In genomic region chr9:81563020-81563407, GRCh38 we compare ENCODE assay signal across 22 cellular contexts.
"Had no signal": no experiment of that assay in that cellular context is flagged by ENCODE, and none has a peak within 500 bp of the region (broad histone marks: within the 10 kb centered on the region; RNA-seq: fewer than 3 reads in every experiment).

No MANE protein-coding gene starts in this region.

- H3K27ac Mint-ChIP-seq: activated naive CD4-positive, alpha-beta T cell treated with anti-CD3 and anti-CD28 coated beads, Interleukin-2, amount 10 ng/mL, durations not matched to agents 7 days and 5 days; activated naive CD8-positive, alpha-beta T cell treated with anti-CD3 and anti-CD28 coated beads, Interleukin-2, amount 50 U/mL, for 24 hours; effector memory CD8-positive, alpha-beta T cell; T-helper 17 cell had no signal

- DNase-seq: activated CD4-positive, alpha-beta T cell treated with anti-CD3 and anti-CD28 coated beads, Interleukin-2, amount 50 U/mL, for 1 hour; activated CD4-positive, CD25-positive, alpha-beta regulatory T cell treated with anti-CD3 and anti-CD28 coated beads, Interleukin-2, amount 50 U/mL, for 72 hours; activated CD8-positive, alpha-beta memory T cell treated with anti-CD3 and anti-CD28 coated beads, Interleukin-2, amount 50 U/mL, for 4 hours; activated naive CD4-positive, alpha-beta T cell treated with anti-CD3 and anti-CD28 coated beads, Interleukin-2, amount 10 ng/mL, durations not matched to agents 7 days and 5 days; activated naive CD8-positive, alpha-beta T cell treated with anti-CD3 and anti-CD28 coated beads, Interleukin-2, amount 50 U/mL, for 24 hours; activated T-cell treated with anti-CD3 and anti-CD28 coated beads, Interleukin-2, amount 50 U/mL, for 4 hours; caudate nucleus; effector memory CD8-positive, alpha-beta T cell; hippocampal formation; left colon; retina; stimulated activated CD4-positive, alpha-beta T cell treated with anti-CD3 and anti-CD28 coated beads, Interleukin-12 subunit alpha, Interleukin-12 subunit beta, amount 100 ng/mL, for 4 hours; stimulated activated CD4-positive, alpha-beta T cell treated with anti-CD3 and anti-CD28 coated beads, Interleukin-2, amount 100 ng/mL, for 24 hours; stimulated activated naive CD4-positive, alpha-beta T cell treated with Interleukin-2 at 50 U/mL for 16 hours; substantia nigra; T-helper 17 cell had no signal

- H3K4me3 ChIP-seq: ascending aorta, lung, tibial nerve, uterus had no signal

- H3K4me3 Mint-ChIP-seq: activated naive CD4-positive, alpha-beta T cell treated with anti-CD3 and anti-CD28 coated beads, Interleukin-2, amount 10 ng/mL, durations not matched to agents 7 days and 5 days; activated naive CD8-positive, alpha-beta T cell treated with anti-CD3 and anti-CD28 coated beads, Interleukin-2, amount 50 U/mL, for 24 hours; activated T-cell treated with anti-CD3 and anti-CD28 coated beads, Interleukin-2, amount 50 U/mL, for 4 hours; effector memory CD8-positive, alpha-beta T cell; T-helper 17 cell had no signal

- H3K4me1 Mint-ChIP-seq: activated naive CD4-positive, alpha-beta T cell treated with anti-CD3 and anti-CD28 coated beads, Interleukin-2, amount 10 ng/mL, durations not matched to agents 7 days and 5 days; T-helper 17 cell had no signal

- FAIRE-seq: islet of Langerhans had no signal

- H3K27ac ChIP-seq: ascending aorta, uterus, VCaP had no signal

- H3K27me3 ChIP-seq: ascending aorta, tibial nerve, uterus had no signal

- H3K9me3 Mint-ChIP-seq: activated naive CD4-positive, alpha-beta T cell treated with anti-CD3 and anti-CD28 coated beads, Interleukin-2, amount 10 ng/mL, durations not matched to agents 7 days and 5 days; activated T-cell treated with anti-CD3 and anti-CD28 coated beads, Interleukin-2, amount 50 U/mL, for 4 hours had no signal

- H3K9me3 ChIP-seq: ascending aorta, tibial nerve, uterus had no signal

- H3K36me3 Mint-ChIP-seq: activated naive CD4-positive, alpha-beta T cell treated with anti-CD3 and anti-CD28 coated beads, Interleukin-2, amount 10 ng/mL, durations not matched to agents 7 days and 5 days had no signal

- H3K27me3 Mint-ChIP-seq: activated naive CD4-positive, alpha-beta T cell treated with anti-CD3 and anti-CD28 coated beads, Interleukin-2, amount 10 ng/mL, durations not matched to agents 7 days and 5 days; activated naive CD8-positive, alpha-beta T cell treated with anti-CD3 and anti-CD28 coated beads, Interleukin-2, amount 50 U/mL, for 24 hours; effector memory CD8-positive, alpha-beta T cell; T-helper 17 cell had no signal

- ATAC-seq: activated naive CD8-positive, alpha-beta T cell treated with anti-CD3 and anti-CD28 coated beads, Interleukin-2, amount 50 U/mL, for 24 hours; activated T-cell treated with anti-CD3 and anti-CD28 coated beads, Interleukin-2, amount 50 U/mL, for 4 hours; effector memory CD8-positive, alpha-beta T cell; left colon; T-helper 17 cell had no signal

- H3K36me3 ChIP-seq: ascending aorta, tibial nerve, uterus had no signal

- H3K4me1 ChIP-seq: uterus had no signal
